8 cellular contexts compared by ENCODE assay signal in the genomic region with DNA sequence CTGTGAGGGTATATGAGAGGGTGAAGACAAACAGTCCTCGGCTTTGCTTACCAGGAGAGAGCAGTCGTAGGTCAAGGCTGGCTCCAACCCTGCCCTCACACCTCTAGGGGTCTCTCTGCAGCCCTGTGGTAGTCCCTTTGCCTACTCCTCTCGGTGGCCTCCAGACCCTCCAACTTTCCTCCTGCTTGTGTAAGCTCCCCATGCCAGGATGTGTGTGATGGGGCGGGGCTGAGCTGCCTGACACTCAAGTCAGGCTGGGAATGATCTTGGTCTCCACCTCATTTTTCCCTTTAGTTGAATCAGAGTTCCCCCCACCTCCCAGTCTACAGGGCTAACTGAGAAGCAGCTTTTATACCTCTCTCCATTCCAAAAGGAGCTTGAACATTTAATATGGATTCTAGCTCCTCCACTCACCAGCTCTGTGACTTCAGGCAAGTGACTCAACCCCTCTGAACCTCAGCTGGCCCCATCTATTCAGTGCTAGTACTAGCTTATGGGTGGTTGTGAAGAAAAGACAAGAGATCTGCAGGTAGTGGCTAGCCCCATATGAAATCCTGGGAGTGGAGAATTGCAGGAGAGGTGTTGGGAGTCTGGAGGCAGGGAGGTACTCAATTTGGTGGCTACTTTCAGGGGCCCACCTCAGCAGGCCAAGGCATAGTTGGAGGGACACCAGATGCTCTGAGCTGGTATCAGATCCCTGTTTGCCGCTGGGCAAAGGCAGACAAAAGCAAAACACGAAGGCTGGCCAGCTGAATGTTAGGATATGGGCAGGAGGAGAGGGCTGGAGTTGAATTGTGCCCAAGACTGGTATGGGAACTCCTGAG. TPM values are rescaled to one million over a fixed set of nuclear protein-coding genes. Genes with fewer than 3 reads are reported as not detected.
A peak's percentile ranks its signal among the peaks of the same experiment; 100 is the strongest.
DNase-seq lines count a peak whose midpoint lies in the region; ATAC-seq, FAIRE-seq and TF ChIP-seq lines count a peak whose summit lies in the region.

No MANE protein-coding gene starts in this region.

- H3K9ac ChIP-seq in HepG2 (ENCODE audit: insufficient read depth, low read depth, low read length): peak overlapping the region; percentile 10; the same call in 1 of the 2 replicates

- H3K79me2 ChIP-seq in HepG2 (ENCODE audit: insufficient read depth, low read length): peaks cover 17% of the 10 kb centered on the region

- no peaks in the 10 kb centered on the region for H4K20me1 ChIP-seq in HepG2 (ENCODE audit: insufficient read depth, low read length)

- no peak for TF ChIP-seq POLR2A in NB4 (IDR thresholded peaks at IDR 0.05; ENCODE audit: extremely low read depth, insufficient read length)
- TF ChIP-seq POLR2A in HepG2 (IDR thresholded peaks at IDR 0.05; ENCODE audit: insufficient read depth in 1 of 2, low read depth in 2 of 2, low read length in 2 of 2): no peak

- POLR2A ChIA-PET in AG04449 (lab: Yijun Ruan, JAX) (interaction anchor here (1.0 to 2.6 kb wide), 5 partner anchors 10 to 32 kb away, joined by 3 to 16 read pairs (median 3); partner anchors contain the start of gene HSP90AB1), HepG2 (lab: Yijun Ruan, JAX) (interaction anchor here (0.7 to 4.4 kb wide), 14 partner anchors 11 to 454 kb away, joined by 3 to 61 read pairs (median 4); partner anchors contain the start of genes HSP90AB1, SLC35B2 and VEGFA)

- peak overlapping the region; percentile 63 for H3K4me3 ChIP-seq in AG04449 (ENCODE audit: low read depth, low read length)
- peak overlapping the region; percentile 94 for H3K4me3 ChIP-seq in NB4 (ENCODE audit: low read depth, low read length)
- peak overlapping the region; percentile 54 to 76 (median 56) for H3K4me3 ChIP-seq in HepG2 (replicated peaks in 1 of 3; ENCODE audit: insufficient read depth in 1 of 3, low read depth in 2 of 3, low read length in 3 of 3)
- H3K4me3 ChIP-seq in urinary bladder (ENCODE audit: low read depth, low read length): peak overlapping the region; percentile 48

- in situ Hi-C loops in HepG2 (cut with HindIII; ENCODE audit: extremely low pct_ligation_motif_present, low pct_unique_long_range_greater_than_20kb): loop anchor here (5.0 kb wide), 1 partner anchor 52 kb away; no protein-coding TSS in a partner anchor

- H3K27me3 ChIP-seq in HepG2 (ENCODE audit: control insufficient read depth in 1 of 2, insufficient read depth in 2 of 2, low read length in 2 of 2): 0 out of 5 replicates have a peak, but pooled peaks cover 0 to 1% of the 10 kb centered on the region in 2 experiments

- peaks cover 2 to 3% of the 10 kb centered on the region in 2 experiments; a peak in 3 of 5 replicates for H3K36me3 ChIP-seq in HepG2 (replicated peaks in 1 of 2; ENCODE audit: control insufficient read depth in 1 of 2, insufficient read depth in 2 of 2, low read length in 2 of 2)
- H3K36me3 ChIP-seq in urinary bladder (ENCODE audit: insufficient read depth): no peaks in the 10 kb centered on the region

- H3K4me1 ChIP-seq in HepG2 (ENCODE audit: insufficient read depth, low read length): peaks cover 80% of the 10 kb centered on the region
- no peaks in the 10 kb centered on the region for H3K4me1 ChIP-seq in urinary bladder (ENCODE audit: insufficient read depth)

- intact Hi-C loops in HepG2 (cut with micrococcal nuclease; ENCODE audit: unreplicated experiment): no loop called here

- H3K27ac ChIP-seq in HepG2 (ENCODE audit: extremely low read length, insufficient read depth, low read length) (peak overlapping the region; percentile 19), urinary bladder (ENCODE audit: low read depth) (no peak overlapping the region)

- ATAC-seq in GM18502 (IDR thresholded peaks at IDR 0.05; ENCODE audit: poor library complexity, unreplicated experiment) (peak; percentile 16), HepG2 (peak; percentile 15), esophagus mucosa (no peak)

- TF ChIP-seq RAD21 in HepG2 (CRISPR knock-in tag; IDR thresholded peaks at IDR 0.05): no peak

- 29% methylated on average over 6 of the region's 6 CpGs for WGBS in HepG2 (ENCODE audit: low lambda C conversion rate)
- 32% methylated on average over 6 of the region's 6 CpGs for WGBS in urinary bladder

- DNase-seq in AG04449 (ENCODE audit: low read depth, low spot score): no peak
- peak; percentile 70 for DNase-seq in NB4 (ENCODE audit: low read depth)
- peak; percentile 28 for DNase-seq in astrocyte of the hippocampus (ENCODE audit: low read depth, low spot score)
- DNase-seq in HepG2 (ENCODE audit: low spot score): no peak
- no peak for DNase-seq in NCI-H774 (lab: John Stamatoyannopoulos, UW)

- TF ChIP-seq EP300 in HepG2 (IDR thresholded peaks at IDR 0.05; ENCODE audit: low read depth in 2 of 2, low read length in 2 of 2) (no peak), HepG2 (CRISPR knock-in tag; IDR thresholded peaks at IDR 0.05; ENCODE audit: borderline replicate concordance) (no peak)

- CTCF ChIA-PET in AG04449 (lab: Yijun Ruan, JAX) (interaction anchor here (0.8 to 8.2 kb wide), 11 partner anchors 12 to 109 kb away, joined by 3 to 175 read pairs (median 4); partner anchors contain the start of genes HSP90AB1 and SLC35B2), HepG2 (lab: Yijun Ruan, JAX; ENCODE audit: low intra/inter-chr PET ratio, low total read pairs) (interaction anchor here (1.1 kb wide), 1 partner anchor 72 kb away, joined by 3 read pairs; no protein-coding TSS in a partner anchor)

- peak overlapping the region; percentile 99 for H3K4me2 ChIP-seq in HepG2 (ENCODE audit: low read depth, low read length)

- no peak overlapping the region for H2AFZ ChIP-seq in HepG2 (ENCODE audit: low read length)

- TF ChIP-seq CTCF in AG04449 (IDR thresholded peaks at IDR 0.05; ENCODE audit: insufficient read depth, low read length, missing control alignments) (no peak), NB4 (IDR thresholded peaks at IDR 0.05; ENCODE audit: low read depth, low read length) (peak; percentile 17), HepG2 (CRISPR knock-in tag; IDR thresholded peaks at IDR 0.05) (0 out of 2 replicates have a peak, but pooled peaks have one; percentile 2)

- peak; percentile 71 for FAIRE-seq in HepG2 (lab: Jason Lieb, UNC)

- BruUV-seq in HepG2 (replicated peaks; lab: Mats Ljungman, UMichigan): TSS peak; percentile 52

- no peaks in the 10 kb centered on the region for H3K9me3 ChIP-seq in HepG2 (ENCODE audit: low read length)

RNA-seq across cellular contexts. Expression of gene SLC29A1, which starts 1.0 kb away (rescaled TPM):
- total RNA-seq in HepG2 (2016; rRNA removed; fragmentation: Illumina TruSeq; extraction: Trizol): 23.1 and 43.2 TPM in 2 replicates
- total RNA-seq in HepG2 (2016; cell fraction: cytosol; rRNA removed; fragmentation: Illumina TruSeq; extraction: Trizol; ENCODE audit: low read depth): 19.7 and 24.6 TPM in 2 replicates
- total RNA-seq in HepG2 (2016; cell fraction: insoluble cytoplasmic fraction; rRNA removed; fragmentation: Illumina TruSeq; extraction: Trizol): 22.9 and 41.9 TPM in 2 replicates
- 37.5 and 40.9 TPM in 2 replicates for total RNA-seq in HepG2 (2016; cell fraction: membrane; rRNA removed; fragmentation: Illumina TruSeq; extraction: Trizol)
- total RNA-seq in HepG2 (2016; cell fraction: nucleus; rRNA removed; fragmentation: Illumina TruSeq; extraction: Trizol): 42.6 and 53.1 TPM in 2 replicates
- 95.5 and 106 TPM in 2 replicates for polyA plus RNA-seq in HepG2 (2011; rRNA removed)
- polyA plus RNA-seq in HepG2 (2011; cell fraction: cytosol; rRNA removed): 92.8 and 113 TPM in 2 replicates
- polyA plus RNA-seq in HepG2 (2011; cell fraction: nucleus; rRNA removed): 132 and 138 TPM in 2 replicates
- 38.8 and 43.9 TPM in 2 replicates for polyA plus RNA-seq in HepG2 (2012)
- polyA plus RNA-seq in HepG2 (2016; cell fraction: cytosol; fragmentation: Illumina TruSeq; extraction: Trizol; ENCODE audit: low read depth): 32.1 and 36.6 TPM in 2 replicates
- polyA plus RNA-seq in HepG2 (2016; cell fraction: insoluble cytoplasmic fraction; fragmentation: Illumina TruSeq; extraction: Trizol; ENCODE audit: low read depth): 35.2 and 35.6 TPM in 2 replicates
- 48.6 and 49.6 TPM in 2 replicates for polyA plus RNA-seq in HepG2 (2016; cell fraction: membrane; fragmentation: Illumina TruSeq; extraction: Trizol; ENCODE audit: low read depth)
- polyA plus RNA-seq in HepG2 (2016; cell fraction: nucleus; fragmentation: Illumina TruSeq; extraction: Trizol; ENCODE audit: insufficient read depth, low read depth): 82.7 and 90.9 TPM in 2 replicates
- polyA minus RNA-seq in HepG2 (2011; rRNA and poly(A)+ RNA removed; ENCODE audit: low replicate concordance): 236 and 248 TPM in 2 replicates
- 35.4 and 40.0 TPM in 2 replicates for polyA minus RNA-seq in HepG2 (2011; cell fraction: cytosol; rRNA and poly(A)+ RNA removed)
- 37.0 and 39.3 TPM in 2 replicates for polyA minus RNA-seq in HepG2 (2011; cell fraction: nucleus; rRNA and poly(A)+ RNA removed)
- 16.3 TPM for total RNA-seq in urinary bladder
- polyA plus RNA-seq in urinary bladder: 80.1 TPM
- 12.8 TPM for total RNA-seq in esophagus mucosa

RNA-seq across cellular contexts. Expression of gene MYMX, which starts 7.6 kb away (rescaled TPM):
- total RNA-seq in HepG2 (2016; rRNA removed; fragmentation: Illumina TruSeq; extraction: Trizol): not detected in 2 replicates
- not detected in 2 replicates for total RNA-seq in HepG2 (2016; cell fraction: cytosol; rRNA removed; fragmentation: Illumina TruSeq; extraction: Trizol; ENCODE audit: low read depth)
- not detected in 2 replicates for total RNA-seq in HepG2 (2016; cell fraction: insoluble cytoplasmic fraction; rRNA removed; fragmentation: Illumina TruSeq; extraction: Trizol)
- not detected in 2 replicates for total RNA-seq in HepG2 (2016; cell fraction: membrane; rRNA removed; fragmentation: Illumina TruSeq; extraction: Trizol)
- total RNA-seq in HepG2 (2016; cell fraction: nucleus; rRNA removed; fragmentation: Illumina TruSeq; extraction: Trizol): not detected in 2 replicates
- 0.14 TPM in 1 of 2 replicates, not detected in the other for polyA plus RNA-seq in HepG2 (2011; rRNA removed)
- polyA plus RNA-seq in HepG2 (2011; cell fraction: cytosol; rRNA removed): 0.09 TPM in 1 of 2 replicates, not detected in the other
- 0.24 TPM in 1 of 2 replicates, not detected in the other for polyA plus RNA-seq in HepG2 (2011; cell fraction: nucleus; rRNA removed)
- polyA plus RNA-seq in HepG2 (2012): not detected in 2 replicates
- not detected in 2 replicates for polyA plus RNA-seq in HepG2 (2016; cell fraction: cytosol; fragmentation: Illumina TruSeq; extraction: Trizol; ENCODE audit: low read depth)
- not detected in 2 replicates for polyA plus RNA-seq in HepG2 (2016; cell fraction: insoluble cytoplasmic fraction; fragmentation: Illumina TruSeq; extraction: Trizol; ENCODE audit: low read depth)
- polyA plus RNA-seq in HepG2 (2016; cell fraction: membrane; fragmentation: Illumina TruSeq; extraction: Trizol; ENCODE audit: low read depth): not detected in 2 replicates
- polyA plus RNA-seq in HepG2 (2016; cell fraction: nucleus; fragmentation: Illumina TruSeq; extraction: Trizol; ENCODE audit: insufficient read depth, low read depth): not detected in 2 replicates
- not detected in 2 replicates for polyA minus RNA-seq in HepG2 (2011; rRNA and poly(A)+ RNA removed; ENCODE audit: low replicate concordance)
- not detected in 2 replicates for polyA minus RNA-seq in HepG2 (2011; cell fraction: cytosol; rRNA and poly(A)+ RNA removed)
- polyA minus RNA-seq in HepG2 (2011; cell fraction: nucleus; rRNA and poly(A)+ RNA removed): not detected in 2 replicates
- total RNA-seq in urinary bladder: not detected
- polyA plus RNA-seq in urinary bladder: 0.28 TPM
- 0.44 TPM for total RNA-seq in esophagus mucosa

RNA-seq across cellular contexts. Expression of gene HSP90AB1, which starts 22.5 kb away (rescaled TPM):
- total RNA-seq in HepG2 (2016; rRNA removed; fragmentation: Illumina TruSeq; extraction: Trizol) (1,472 and 2,212 TPM in 2 replicates), urinary bladder (220 TPM), esophagus mucosa (412 TPM)
- total RNA-seq in HepG2 (2016; cell fraction: cytosol; rRNA removed; fragmentation: Illumina TruSeq; extraction: Trizol; ENCODE audit: low read depth): 123 and 155 TPM in 2 replicates
- 1,508 and 1,964 TPM in 2 replicates for total RNA-seq in HepG2 (2016; cell fraction: insoluble cytoplasmic fraction; rRNA removed; fragmentation: Illumina TruSeq; extraction: Trizol)
- 383 and 490 TPM in 2 replicates for total RNA-seq in HepG2 (2016; cell fraction: membrane; rRNA removed; fragmentation: Illumina TruSeq; extraction: Trizol)
- 1,014 and 1,081 TPM in 2 replicates for total RNA-seq in HepG2 (2016; cell fraction: nucleus; rRNA removed; fragmentation: Illumina TruSeq; extraction: Trizol)
- polyA plus RNA-seq in HepG2 (2011; rRNA removed) (1,076 and 1,325 TPM in 2 replicates), urinary bladder (600 TPM)
- polyA plus RNA-seq in HepG2 (2011; cell fraction: cytosol; rRNA removed): 1,072 and 1,224 TPM in 2 replicates
- 279 and 406 TPM in 2 replicates for polyA plus RNA-seq in HepG2 (2011; cell fraction: nucleus; rRNA removed)
- polyA plus RNA-seq in HepG2 (2012): 1,683 and 1,883 TPM in 2 replicates
- 155 and 188 TPM in 2 replicates for polyA plus RNA-seq in HepG2 (2016; cell fraction: cytosol; fragmentation: Illumina TruSeq; extraction: Trizol; ENCODE audit: low read depth)
- 2,023 and 2,380 TPM in 2 replicates for polyA plus RNA-seq in HepG2 (2016; cell fraction: insoluble cytoplasmic fraction; fragmentation: Illumina TruSeq; extraction: Trizol; ENCODE audit: low read depth)
- polyA plus RNA-seq in HepG2 (2016; cell fraction: membrane; fragmentation: Illumina TruSeq; extraction: Trizol; ENCODE audit: low read depth): 336 and 456 TPM in 2 replicates
- 1,245 and 1,272 TPM in 2 replicates for polyA plus RNA-seq in HepG2 (2016; cell fraction: nucleus; fragmentation: Illumina TruSeq; extraction: Trizol; ENCODE audit: insufficient read depth, low read depth)
- polyA minus RNA-seq in HepG2 (2011; rRNA and poly(A)+ RNA removed; ENCODE audit: low replicate concordance): 1,001 and 1,123 TPM in 2 replicates
- 1,091 and 1,101 TPM in 2 replicates for polyA minus RNA-seq in HepG2 (2011; cell fraction: cytosol; rRNA and poly(A)+ RNA removed)
- polyA minus RNA-seq in HepG2 (2011; cell fraction: nucleus; rRNA and poly(A)+ RNA removed): 271 and 440 TPM in 2 replicates

RNA-seq across cellular contexts. Expression of gene SLC35B2, which starts 33.0 kb away (rescaled TPM):
- total RNA-seq in HepG2 (2016; rRNA removed; fragmentation: Illumina TruSeq; extraction: Trizol) (34.9 and 61.1 TPM in 2 replicates), urinary bladder (29.4 TPM), esophagus mucosa (15.7 TPM)
- 21.2 and 24.1 TPM in 2 replicates for total RNA-seq in HepG2 (2016; cell fraction: cytosol; rRNA removed; fragmentation: Illumina TruSeq; extraction: Trizol; ENCODE audit: low read depth)
- total RNA-seq in HepG2 (2016; cell fraction: insoluble cytoplasmic fraction; rRNA removed; fragmentation: Illumina TruSeq; extraction: Trizol): 35.1 and 62.8 TPM in 2 replicates
- 44.9 and 53.8 TPM in 2 replicates for total RNA-seq in HepG2 (2016; cell fraction: membrane; rRNA removed; fragmentation: Illumina TruSeq; extraction: Trizol)
- 56.1 and 63.9 TPM in 2 replicates for total RNA-seq in HepG2 (2016; cell fraction: nucleus; rRNA removed; fragmentation: Illumina TruSeq; extraction: Trizol)
- polyA plus RNA-seq in HepG2 (2011; rRNA removed) (148 and 168 TPM in 2 replicates), urinary bladder (51.3 TPM)
- polyA plus RNA-seq in HepG2 (2011; cell fraction: cytosol; rRNA removed): 139 and 176 TPM in 2 replicates
- polyA plus RNA-seq in HepG2 (2011; cell fraction: nucleus; rRNA removed): 99.4 and 112 TPM in 2 replicates
- polyA plus RNA-seq in HepG2 (2012): 54.8 and 61.1 TPM in 2 replicates
- 26.8 and 34.1 TPM in 2 replicates for polyA plus RNA-seq in HepG2 (2016; cell fraction: cytosol; fragmentation: Illumina TruSeq; extraction: Trizol; ENCODE audit: low read depth)
- polyA plus RNA-seq in HepG2 (2016; cell fraction: insoluble cytoplasmic fraction; fragmentation: Illumina TruSeq; extraction: Trizol; ENCODE audit: low read depth): 41.4 and 43.9 TPM in 2 replicates
- polyA plus RNA-seq in HepG2 (2016; cell fraction: membrane; fragmentation: Illumina TruSeq; extraction: Trizol; ENCODE audit: low read depth): 45.2 and 53.5 TPM in 2 replicates
- 95.9 and 97.5 TPM in 2 replicates for polyA plus RNA-seq in HepG2 (2016; cell fraction: nucleus; fragmentation: Illumina TruSeq; extraction: Trizol; ENCODE audit: insufficient read depth, low read depth)
- 148 and 221 TPM in 2 replicates for polyA minus RNA-seq in HepG2 (2011; rRNA and poly(A)+ RNA removed; ENCODE audit: low replicate concordance)
- 47.0 and 47.4 TPM in 2 replicates for polyA minus RNA-seq in HepG2 (2011; cell fraction: cytosol; rRNA and poly(A)+ RNA removed)
- 26.1 and 26.9 TPM in 2 replicates for polyA minus RNA-seq in HepG2 (2011; cell fraction: nucleus; rRNA and poly(A)+ RNA removed)

RNA-seq across cellular contexts. Expression of gene NFKBIE, which starts 41.0 kb away (rescaled TPM):
- 14.5 and 15.0 TPM in 2 replicates for total RNA-seq in HepG2 (2016; rRNA removed; fragmentation: Illumina TruSeq; extraction: Trizol)
- total RNA-seq in HepG2 (2016; cell fraction: cytosol; rRNA removed; fragmentation: Illumina TruSeq; extraction: Trizol; ENCODE audit: low read depth): 5.3 and 5.4 TPM in 2 replicates
- total RNA-seq in HepG2 (2016; cell fraction: insoluble cytoplasmic fraction; rRNA removed; fragmentation: Illumina TruSeq; extraction: Trizol): 15.7 and 16.3 TPM in 2 replicates
- total RNA-seq in HepG2 (2016; cell fraction: membrane; rRNA removed; fragmentation: Illumina TruSeq; extraction: Trizol): 10.7 and 10.8 TPM in 2 replicates
- 8.5 and 11.8 TPM in 2 replicates for total RNA-seq in HepG2 (2016; cell fraction: nucleus; rRNA removed; fragmentation: Illumina TruSeq; extraction: Trizol)
- 6.7 and 8.5 TPM in 2 replicates for polyA plus RNA-seq in HepG2 (2011; rRNA removed)
- polyA plus RNA-seq in HepG2 (2011; cell fraction: cytosol; rRNA removed): 7.7 and 9.3 TPM in 2 replicates
- 11.7 and 15.6 TPM in 2 replicates for polyA plus RNA-seq in HepG2 (2011; cell fraction: nucleus; rRNA removed)
- polyA plus RNA-seq in HepG2 (2012): 7.1 TPM in 2 replicates
- 3.3 and 4.0 TPM in 2 replicates for polyA plus RNA-seq in HepG2 (2016; cell fraction: cytosol; fragmentation: Illumina TruSeq; extraction: Trizol; ENCODE audit: low read depth)
- 14.6 and 14.8 TPM in 2 replicates for polyA plus RNA-seq in HepG2 (2016; cell fraction: insoluble cytoplasmic fraction; fragmentation: Illumina TruSeq; extraction: Trizol; ENCODE audit: low read depth)
- 5.7 and 7.3 TPM in 2 replicates for polyA plus RNA-seq in HepG2 (2016; cell fraction: membrane; fragmentation: Illumina TruSeq; extraction: Trizol; ENCODE audit: low read depth)
- 14.2 and 16.3 TPM in 2 replicates for polyA plus RNA-seq in HepG2 (2016; cell fraction: nucleus; fragmentation: Illumina TruSeq; extraction: Trizol; ENCODE audit: insufficient read depth, low read depth)
- polyA minus RNA-seq in HepG2 (2011; rRNA and poly(A)+ RNA removed; ENCODE audit: low replicate concordance): 3.3 and 10.9 TPM in 2 replicates
- polyA minus RNA-seq in HepG2 (2011; cell fraction: cytosol; rRNA and poly(A)+ RNA removed): 4.6 and 6.2 TPM in 2 replicates
- polyA minus RNA-seq in HepG2 (2011; cell fraction: nucleus; rRNA and poly(A)+ RNA removed): 4.5 and 8.3 TPM in 2 replicates
- 2.6 TPM for total RNA-seq in urinary bladder
- polyA plus RNA-seq in urinary bladder: 5.5 TPM
- 2.8 TPM for total RNA-seq in esophagus mucosa

Comparison
In these comparisons a context has a peak if more than half of its experiments do, and no peak if none do; other contexts are left out.
1. DNase-seq: peak in NB4 (single experiment) and astrocyte of the hippocampus (single experiment); none in AG04449 (single experiment), HepG2 (single experiment) and NCI-H774 (single experiment).
2. Peak in every context shown above with its lines, with median percentiles within 50 percentile points of each other: H3K4me3 ChIP-seq.